ENCODE assay signal across 13 cellular contexts in the genomic region with DNA sequence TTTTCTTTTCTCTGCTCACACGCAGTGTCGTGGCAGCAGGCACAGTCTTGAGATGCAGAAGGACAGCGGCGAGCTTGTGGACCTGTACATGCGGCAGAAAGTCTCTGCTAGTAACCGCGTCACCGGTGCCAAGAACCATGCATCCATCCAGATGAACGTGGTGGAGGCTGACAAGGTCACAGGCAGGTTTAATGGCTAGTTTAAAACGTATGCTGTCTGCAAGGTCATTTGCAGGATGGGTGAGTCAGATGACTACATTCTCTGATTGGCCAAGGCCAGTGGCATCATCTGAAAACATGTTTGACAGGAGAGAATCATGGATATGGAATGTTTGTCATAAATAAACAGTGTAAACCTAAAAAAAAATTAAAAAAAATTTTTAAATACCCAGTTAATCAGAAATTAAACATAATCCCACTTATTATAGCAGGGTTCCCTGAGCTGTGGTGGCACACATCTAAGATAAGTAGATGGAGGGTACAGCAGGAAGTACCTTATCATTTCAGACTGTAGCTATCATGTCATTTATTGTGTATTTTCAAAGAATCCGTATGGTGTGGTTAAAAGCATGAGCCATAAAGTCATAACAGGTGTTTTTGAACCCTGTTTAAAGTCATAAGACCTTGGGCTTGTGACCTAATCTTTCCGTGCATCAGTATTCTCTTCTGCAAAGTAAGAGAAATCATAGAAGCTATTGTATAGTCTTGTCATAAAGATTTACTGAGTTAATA. TPM values are rescaled to one million over a fixed set of nuclear protein-coding genes. Genes with fewer than 3 reads are reported as not detected.
DNase-seq lines count a peak whose midpoint lies in the region; ATAC-seq, FAIRE-seq and TF ChIP-seq lines count a peak whose summit lies in the region.
"Had no signal": no experiment of that assay in that cellular context is flagged by ENCODE, and none has a peak within 500 bp of the region (broad histone marks: within the 10 kb centered on the region; RNA-seq: fewer than 3 reads in every experiment).

No MANE protein-coding gene starts in this region.

- 81 to 83% methylated on average over 12 of the region's 12 CpGs for WGBS in GM23248 (ENCODE audit: low coverage in 1 of 2, low lambda C conversion rate in 2 of 2, missing lambda C conversion rate in 2 of 2), 2 experiments
- WGBS in H1 (ENCODE audit: extremely low coverage in 1 of 2, insufficient coverage in 1 of 2, insufficient read length in 1 of 2, insufficient replicate concordance in 2 of 2, low coverage in 1 of 2, low lambda C conversion rate in 2 of 2, missing lambda C conversion rate in 1 of 2), 2 experiments, result 93% methylated on average over 12 of the region's 12 CpGs; no CpG with 5 or more reads in 1 of the 2 experiments

- H4K91ac ChIP-seq in H1 (replicated peaks; ENCODE audit: insufficient read length, low read length), result no peak overlapping the region

- no peak overlapping the region for H4K5ac ChIP-seq in H1 (ENCODE audit: insufficient read length, low read depth, low read length)

- H2BK12ac ChIP-seq in H1 (ENCODE audit: low read depth, low read length), result no peak overlapping the region

- TF ChIP-seq EP300 in H1 (IDR thresholded peaks at IDR 0.05; ENCODE audit: borderline replicate concordance in 1 of 2, low read depth in 2 of 2, low read length in 2 of 2), result no peak

- POLR2A ChIA-PET in H1 (lab: Charles Lee; ENCODE audit: partially characterized antibody), result interaction anchor here (1.4 kb wide), 1 partner anchor 8 kb away, joined by 6 read pairs; no protein-coding TSS in a partner anchor

- ATAC-seq in mucosa of descending colon, result peak; percentile 89
- no peak for ATAC-seq in GM21737 (IDR thresholded peaks at IDR 0.05; ENCODE audit: unreplicated experiment)
- no peak for ATAC-seq in sciatic nerve
- ATAC-seq: left lobe of liver had no signal

- H4K8ac ChIP-seq in H1 (ENCODE audit: extremely low read depth, insufficient read depth, low read length), result no peak overlapping the region

- H3K9ac ChIP-seq in GM23248 (no peak overlapping the region), H1 (replicated peaks in 1 of 4; ENCODE audit: extremely low read depth in 1 of 4, low read depth in 3 of 4, low read length in 3 of 4) (no peak overlapping the region)

- intact Hi-C loops in mucosa of descending colon (cut with DNase I, micrococcal nuclease), result no loop called here
- intact Hi-C loops in sciatic nerve (cut with DNase I), result no loop called here

- H3K9me3 ChIP-seq in GM23248 (ENCODE audit: low read depth) (no peaks in the 10 kb centered on the region), H1 (ENCODE audit: insufficient read depth in 2 of 2, low read depth in 1 of 2, low read length in 1 of 2) (no peaks in the 10 kb centered on the region), mucosa of descending colon (no peaks in the 10 kb centered on the region)
- H3K9me3 ChIP-seq: Caco-2 had no signal

- no peaks in the 10 kb centered on the region for H3K79me1 ChIP-seq in H1 (ENCODE audit: low read depth, low read length)

- no peaks in the 10 kb centered on the region for H3K36me3 ChIP-seq in GM23248 (ENCODE audit: low read depth)
- H3K36me3 ChIP-seq in H1 (ENCODE audit: control insufficient read depth in 2 of 4, insufficient read depth in 4 of 4, low read length in 3 of 4), result no peaks in the 10 kb centered on the region
- H3K36me3 ChIP-seq in mucosa of descending colon (ENCODE audit: low read depth), result no peaks in the 10 kb centered on the region

- DNase-seq in GM23248 (peak; percentile 38), RKO (ENCODE audit: low spot score) (peak; percentile 52), H1 (ENCODE audit: low read depth in 1 of 2, low spot score in 2 of 2) (no peak), mucosa of descending colon (peak; percentile 42 to 50 (median 43)), sciatic nerve (ENCODE audit: low spot score) (no peak), AML-193 (lab: John Stamatoyannopoulos, UW) (no peak)
- DNase-seq: Caco-2, dermis blood vessel endothelial cell, MM.1S, nephron progenitor cell had no signal

- H2BK5ac ChIP-seq in H1 (ENCODE audit: low read depth, low read length), result no peak overlapping the region

- no peaks in the 10 kb centered on the region; the same call in 1 of the 2 replicates for H3K23me2 ChIP-seq in H1 (ENCODE audit: low read depth, low read length)

- H3K4me2 ChIP-seq in GM23248 (ENCODE audit: unreplicated experiment) (no peak overlapping the region), H1 (ENCODE audit: insufficient read depth in 1 of 2, low read depth in 2 of 2, low read length in 2 of 2) (no peak overlapping the region)
- H3K4me2 ChIP-seq: smooth muscle cell had no signal

- CTCF ChIA-PET in H1 (lab: Charles Lee; ENCODE audit: partially characterized antibody), result interaction anchor here (0.9 kb wide), 1 partner anchor 121 kb away, joined by 3 read pairs; no protein-coding TSS in a partner anchor

- H3K27ac ChIP-seq in GM23248, result no peak overlapping the region
- no peak overlapping the region for H3K27ac ChIP-seq in H1 (ENCODE audit: low read depth, low read length)

- H3K4me1 ChIP-seq in GM23248 (ENCODE audit: insufficient read depth) (peaks cover 29% of the 10 kb centered on the region), H1 (replicated peaks in 1 of 4; ENCODE audit: control insufficient read depth in 3 of 4, insufficient read depth in 4 of 4, low read length in 3 of 4) (no peaks in the 10 kb centered on the region), mucosa of descending colon (ENCODE audit: low read depth) (no peaks in the 10 kb centered on the region)
- H3K4me1 ChIP-seq: Caco-2 had no signal

- H3F3A ChIP-seq in GM23248 (ENCODE audit: insufficient read depth), result peaks cover 9% of the 10 kb centered on the region; the same call in 1 of the 2 replicates

- H3K4ac ChIP-seq in H1 (replicated peaks; ENCODE audit: insufficient read length, low read depth, low read length), result no peak overlapping the region

- H3K18ac ChIP-seq in H1 (ENCODE audit: extremely low read depth, low read length), result no peak overlapping the region

- TF ChIP-seq CTCF in H1 (IDR thresholded peaks at IDR 0.05; ENCODE audit: control extremely low read depth in 1 of 3, insufficient read depth in 1 of 3, low read depth in 1 of 3, low read length in 3 of 3) (no peak), mucosa of descending colon (IDR thresholded peaks at IDR 0.05) (no peak)

- H3K9me2 ChIP-seq in GM23248 (ENCODE audit: insufficient read depth), result no peaks in the 10 kb centered on the region

- FAIRE-seq in H1 (lab: Jason Lieb, UNC), result no peak

- no peak for TF ChIP-seq POLR2A in H1 (IDR thresholded peaks at IDR 0.05; ENCODE audit: control extremely low read depth in 1 of 2, low read depth in 2 of 2, low read length in 2 of 2)

- H2BK120ac ChIP-seq in H1 (replicated peaks; ENCODE audit: low read depth, low read length), result no peak overlapping the region

- H3K56ac ChIP-seq in H1 (replicated peaks; ENCODE audit: insufficient read length, low read depth, low read length), result no peak overlapping the region

- no peaks in the 10 kb centered on the region for H3K27me3 ChIP-seq in GM23248 (replicated peaks; ENCODE audit: insufficient read depth)
- H3K27me3 ChIP-seq in H1 (replicated peaks in 1 of 4; ENCODE audit: control insufficient read depth in 3 of 4, extremely low read depth in 1 of 4, insufficient read depth in 3 of 4, low read length in 3 of 4), result no peaks in the 10 kb centered on the region

- H3K79me2 ChIP-seq in GM23248 (ENCODE audit: insufficient read depth), result no peaks in the 10 kb centered on the region
- no peaks in the 10 kb centered on the region for H3K79me2 ChIP-seq in H1 (ENCODE audit: control insufficient read depth in 1 of 2, insufficient read depth in 2 of 2, low read length in 2 of 2)

- H2AFZ ChIP-seq in GM23248 (no peak overlapping the region), H1 (ENCODE audit: low read length) (0 out of 2 replicates have a peak overlapping the region, but pooled peaks have one; percentile 28)

- no peak overlapping the region for H3K23ac ChIP-seq in H1 (ENCODE audit: insufficient read length)

- no peak overlapping the region for H2BK15ac ChIP-seq in H1 (ENCODE audit: low read length)

- in situ Hi-C loops in GM23248 (cut with MboI), result no loop called here

- H4K20me1 ChIP-seq in GM23248 (ENCODE audit: insufficient read depth) (no peaks in the 10 kb centered on the region), H1 (replicated peaks in 1 of 2; ENCODE audit: control insufficient read depth in 1 of 2, insufficient read depth in 2 of 2, low read length in 2 of 2) (no peaks in the 10 kb centered on the region)

- H3K14ac ChIP-seq in H1 (ENCODE audit: insufficient read length), result no peak overlapping the region

- no peak overlapping the region for H2AK5ac ChIP-seq in H1 (ENCODE audit: low read depth, low read length)

- H3K4me3 ChIP-seq in GM23248 (no peak overlapping the region), H1 (ENCODE audit: extremely low read depth in 1 of 4, insufficient read depth in 2 of 4, low read depth in 3 of 4, low read length in 4 of 4) (no peak overlapping the region), mucosa of descending colon (no peak overlapping the region)
- H3K4me3 ChIP-seq: smooth muscle cell had no signal

- no peak overlapping the region for H2BK20ac ChIP-seq in H1 (ENCODE audit: low read length)

- no peak for TF ChIP-seq RAD21 in H1 (IDR thresholded peaks at IDR 0.05 in 1 of 2, conservative IDR thresholded peaks at IDR 0.05 in 1 of 2; ENCODE audit: low read depth in 2 of 2, low read length in 2 of 2)

TF ChIP-seq in H1, 55 proteins besides CTCF, POLR2A, EP300 and RAD21 (continues in another document):
- TF ChIP-seq, protein P1, sequence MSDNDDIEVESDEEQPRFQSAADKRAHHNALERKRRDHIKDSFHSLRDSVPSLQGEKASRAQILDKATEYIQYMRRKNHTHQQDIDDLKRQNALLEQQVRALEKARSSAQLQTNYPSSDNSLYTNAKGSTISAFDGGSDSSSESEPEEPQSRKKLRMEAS (IDR thresholded peaks at IDR 0.05), result no peak
- TF ChIP-seq EZH2 (IDR thresholded peaks at IDR 0.05; ENCODE audit: low read depth, low read length, severe bottlenecking) (no peak), PHF8 (conservative IDR thresholded peaks at IDR 0.05; ENCODE audit: low read depth, low read length) (no peak)

RNA-seq across cellular contexts. Expression of a gene that starts 7.5 kb away (rescaled TPM):
- total RNA-seq in GM23248 (2014; rRNA removed; shearing (Covaris generic)), result 37.9 and 53.0 TPM in 2 replicates
- polyA plus RNA-seq in GM23248 (2016; fragmentation: Nextera tagmentation; extraction: Ambion mirVana), result 9.3 and 11.0 TPM in 2 replicates
- 24.1 and 25.3 TPM in 2 replicates for total RNA-seq in H1 (2021; fragmentation: NEBNext Ultra II Directional; extraction: Animal tissue kit (Norgen Biotek cat#: 25700))
- polyA plus RNA-seq in H1 (2011; rRNA removed), result 9.6 and 15.6 TPM in 2 replicates
- 15.8 TPM for polyA plus RNA-seq in H1 (2011; cell fraction: cytosol; rRNA removed)
- 22.5 TPM for polyA plus RNA-seq in H1 (2011; cell fraction: nucleus; rRNA removed)
- 9.1 to 10.9 TPM (median 10.2 TPM) in 4 replicates for polyA plus RNA-seq in H1 (2012, experiment 1 of 2)
- polyA plus RNA-seq in H1 (2012, experiment 2 of 2), result 1.7 TPM
- polyA plus RNA-seq in H1 (2013, experiment 1 of 2), result 21.6 TPM
- 20.4 TPM for polyA plus RNA-seq in H1 (2013, experiment 2 of 2)
- polyA minus RNA-seq in H1 (2011; rRNA and poly(A)+ RNA removed), result 41.7 and 61.5 TPM in 2 replicates
- polyA minus RNA-seq in H1 (2011; cell fraction: cytosol; rRNA and poly(A)+ RNA removed), result 13.6 TPM
- polyA minus RNA-seq in H1 (2011; cell fraction: nucleus; rRNA and poly(A)+ RNA removed), result 92.0 TPM
- 10 to 100 TPM; 42.5 to 77.1 (median 67.5) TPM for total RNA-seq in mucosa of descending colon
- total RNA-seq in sciatic nerve, result 92.9 TPM

Comparison
In these comparisons a context has a peak if more than half of its experiments do, and no peak if none do; other contexts are left out.
1. DNase-seq: peak in GM23248 (single experiment), RKO (single experiment) and mucosa of descending colon (3 of 3); none in H1 (0 of 2), sciatic nerve (single experiment) and AML-193 (0 of 2).